ENCODE assay signal across 8 cellular contexts in the genomic region with DNA sequence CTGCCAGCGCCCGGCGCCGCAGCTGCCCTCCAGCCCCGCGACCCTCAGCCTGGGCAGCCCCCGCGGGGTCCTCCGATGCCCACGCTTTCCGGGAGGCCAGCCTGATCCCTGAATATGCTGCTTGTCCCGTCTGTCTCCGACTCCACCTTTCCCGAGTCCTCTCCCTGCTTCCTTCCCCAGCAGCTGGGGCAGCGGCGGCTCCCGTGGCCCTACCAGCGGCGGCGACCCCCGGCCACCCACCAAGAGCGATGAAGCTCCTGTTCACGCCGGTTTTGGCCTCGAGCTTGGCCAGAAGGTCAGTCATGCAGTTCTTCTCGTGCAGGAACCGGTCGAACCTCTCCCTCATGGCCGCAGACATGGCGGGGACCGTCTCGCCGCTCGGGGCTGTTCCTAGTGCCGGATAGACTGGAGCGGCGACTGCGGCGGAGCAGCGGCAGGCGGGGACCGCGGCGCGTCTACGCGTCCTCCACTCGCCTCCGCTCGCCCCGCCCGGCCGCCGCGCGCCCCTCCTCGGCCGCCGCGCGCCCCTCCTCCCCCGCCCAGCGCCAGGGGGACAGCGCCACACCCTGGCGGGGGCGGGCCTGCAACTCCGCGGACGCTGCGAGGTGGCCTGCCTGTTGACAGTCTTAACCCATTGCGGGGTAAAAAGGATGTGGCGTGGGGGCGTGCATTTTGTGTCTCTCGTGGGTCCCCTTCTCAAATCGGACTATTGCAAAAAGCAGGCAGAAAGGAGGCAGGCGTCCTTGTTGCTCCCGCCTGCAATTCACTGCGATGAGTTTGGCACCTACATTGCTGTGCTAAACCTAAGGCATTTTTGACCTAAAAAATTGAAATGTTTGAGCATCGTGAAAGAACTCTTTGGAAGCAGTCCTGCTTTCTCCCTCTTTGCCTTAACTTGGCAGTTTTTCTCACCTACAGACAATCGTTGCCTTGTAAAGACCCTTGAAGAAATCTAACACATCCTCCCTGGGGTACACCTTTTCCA. TPM values are rescaled to one million over a fixed set of nuclear protein-coding genes. Genes with fewer than 3 reads are reported as not detected.
A peak's percentile ranks its signal among the peaks of the same experiment; 100 is the strongest.
DNase-seq lines count a peak whose midpoint lies in the region; ATAC-seq, FAIRE-seq and TF ChIP-seq lines count a peak whose summit lies in the region.

REEP5 (minus strand) TSS at position 395 of the 985 bp plus-strand sequence; CDS start at position 358, 37 bp downstream.

- H3K36me3 Mint-ChIP-seq in central memory CD8-positive, alpha-beta T cell (ENCODE audit: insufficient read depth): peaks cover 23% of the 10 kb centered on the region

- H3K27me3 Mint-ChIP-seq in central memory CD8-positive, alpha-beta T cell: no peaks in the 10 kb centered on the region

- peak within 1 kb of the TSS; percentile 82 for H3K4me3 Mint-ChIP-seq in central memory CD8-positive, alpha-beta T cell

- H3K9me3 ChIP-seq in kidney (ENCODE audit: control insufficient read depth in 1 of 2, low read length in 2 of 2): no peaks in the 10 kb centered on the region

- H3K27ac ChIP-seq in kidney (ENCODE audit: low read depth in 2 of 2, low read length in 2 of 2): peak within 1 kb of the TSS; percentile 95 to 97

- peak; percentile 90 for DNase-seq in AG08395 (ENCODE audit: low spot score)
- DNase-seq in NCI-H226: peak; percentile 56
- DNase-seq in central memory CD8-positive, alpha-beta T cell (ENCODE audit: low spot score in 2 of 2): peak; percentile 71 to 77
- peak; percentile 96 for DNase-seq in kidney
- peak; percentile 62 to 77 for DNase-seq in stimulated activated CD4-positive, alpha-beta T cell treated with anti-CD3 and anti-CD28 coated beads, Interleukin-15, amount 100 ng/mL, for 48 hours (ENCODE audit: low read depth in 2 of 2)

- intact Hi-C loops in kidney (cut with DNase I): no loop called here

- H3K9ac ChIP-seq in kidney (ENCODE audit: low read length in 2 of 2): peak within 1 kb of the TSS; percentile 91 to 93

- peaks cover 60% of the 10 kb centered on the region for H3K4me1 Mint-ChIP-seq in central memory CD8-positive, alpha-beta T cell

- peaks cover 0 to 6% of the 10 kb centered on the region in 2 donors for H3K36me3 ChIP-seq in kidney (ENCODE audit: control insufficient read depth in 1 of 2, insufficient read depth in 2 of 2, low read length in 2 of 2)

- H3K9me3 Mint-ChIP-seq in central memory CD8-positive, alpha-beta T cell: no peaks in the 10 kb centered on the region

- peak within 1 kb of the TSS; percentile 82 to 92 for H3K4me3 ChIP-seq in kidney (ENCODE audit: low read length in 2 of 2)

- peak; percentile 82 for TF ChIP-seq CTCF in kidney (IDR thresholded peaks at IDR 0.05; ENCODE audit: borderline replicate concordance, extremely low read depth, insufficient read depth)

- peak within 1 kb of the TSS; percentile 98 for H3K27ac Mint-ChIP-seq in central memory CD8-positive, alpha-beta T cell (ENCODE audit: low read depth)

- peaks cover 12 to 23% of the 10 kb centered on the region in 2 donors for H3K4me1 ChIP-seq in kidney (ENCODE audit: control insufficient read depth in 1 of 2, insufficient read depth in 1 of 2, low read depth in 1 of 2, low read length in 2 of 2)

- FAIRE-seq in kidney (lab: Jason Lieb, UNC): no peak

- ATAC-seq in GM18873 (IDR thresholded peaks at IDR 0.05; ENCODE audit: low FRiP score, unreplicated experiment) (peak; percentile 43), HG03139 (IDR thresholded peaks at IDR 0.05; ENCODE audit: unreplicated experiment) (peak; percentile 62)
- peak; percentile 87 to 89 for ATAC-seq in activated CD4-positive, CD25-positive, alpha-beta regulatory T cell treated with anti-CD3 and anti-CD28 coated beads, Interleukin-2, amount 50 U/mL, for 24 hours
- ATAC-seq in central memory CD8-positive, alpha-beta T cell (replicated peaks; ENCODE audit: extremely low read depth, poor library complexity, severe bottlenecking): peak; percentile 66

RNA-seq across cellular contexts. Expression of gene REEP5, which starts in this region (rescaled TPM):
- 132 TPM for total RNA-seq in kidney
- polyA plus RNA-seq in kidney (ENCODE audit: insufficient read depth, low read depth, low replicate concordance): 157 TPM

Comparison
In these comparisons a context has a peak if more than half of its experiments do, and no peak if none do; other contexts are left out.
1. Peak in every context shown above with its lines: DNase-seq, ATAC-seq, H3K4me3 ChIP-seq and H3K27ac ChIP-seq.